Comparison of ENCODE assay signal across 13 cellular contexts in the genomic region with DNA sequence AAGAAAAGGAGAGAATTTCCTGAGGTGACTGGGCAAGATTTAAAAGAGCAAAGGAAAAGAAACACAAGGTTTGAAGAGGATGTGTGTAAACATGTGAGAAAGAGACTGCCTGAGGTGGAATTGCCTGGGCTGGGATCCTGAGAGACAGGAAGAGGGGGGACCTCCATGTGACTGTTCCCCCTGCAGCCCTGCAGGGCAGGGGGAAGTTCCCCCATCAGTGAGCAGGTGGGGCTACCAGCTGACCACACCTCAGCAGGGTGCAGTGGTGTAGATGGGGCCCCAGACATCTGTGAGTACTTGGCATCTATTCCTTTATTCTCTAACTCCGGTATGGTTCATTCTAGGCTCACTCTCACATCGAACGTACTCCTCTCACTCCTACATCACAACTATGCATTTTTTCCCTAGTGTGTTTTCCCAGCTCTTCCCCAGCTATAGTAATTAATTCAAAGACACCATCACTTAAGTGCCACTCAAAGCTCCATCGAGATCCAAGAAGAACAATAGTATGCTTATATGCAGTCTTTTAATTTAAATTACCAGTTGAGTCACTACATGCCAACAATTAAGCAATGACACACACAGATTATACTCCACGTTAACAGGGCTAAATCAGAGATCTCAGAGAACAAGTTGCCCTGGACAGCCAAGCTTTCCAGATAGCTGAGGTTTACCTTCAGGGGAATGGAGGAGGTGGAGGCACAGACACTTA. TPM values are rescaled to one million over a fixed set of nuclear protein-coding genes. Genes with fewer than 3 reads are reported as not detected.
DNase-seq lines count a peak whose midpoint lies in the region; ATAC-seq and TF ChIP-seq lines count a peak whose summit lies in the region.
"Had no signal": no experiment of that assay in that cellular context is flagged by ENCODE, and none has a peak within 500 bp of the region (broad histone marks: within the 10 kb centered on the region; RNA-seq: fewer than 3 reads in every experiment).

No MANE protein-coding gene starts in this region.

- H3K27me3 ChIP-seq in left ventricle myocardium inferior (ENCODE audit: low read depth) (no peaks in the 10 kb centered on the region), PC-3 (ENCODE audit: low read length) (no peaks in the 10 kb centered on the region), esophagus (ENCODE audit: control insufficient read depth in 1 of 2, insufficient read depth in 2 of 2, low read length in 2 of 2) (no peaks in the 10 kb centered on the region), thymus (ENCODE audit: control insufficient read depth, insufficient read depth) (no peaks in the 10 kb centered on the region)
- H3K27me3 ChIP-seq: tibial nerve had no signal

- H2AFZ ChIP-seq in PC-3 (ENCODE audit: low read length): peak overlapping the region; percentile 25; the same call in 1 of the 2 replicates

- H3K4me1 ChIP-seq in left ventricle myocardium inferior: peaks cover 52% of the 10 kb centered on the region
- peaks cover 18% of the 10 kb centered on the region for H3K4me1 ChIP-seq in PC-3 (ENCODE audit: insufficient read depth, low read length)
- peaks cover 5 to 7% of the 10 kb centered on the region in 2 donors for H3K4me1 ChIP-seq in esophagus (ENCODE audit: control insufficient read depth in 2 of 2, insufficient read depth in 2 of 2, low read length in 1 of 2)
- no peaks in the 10 kb centered on the region for H3K4me1 ChIP-seq in thymus (ENCODE audit: control insufficient read depth, insufficient read depth, low read length)

- no peaks in the 10 kb centered on the region for H3K36me3 Mint-ChIP-seq in activated T-helper 1 cell treated with anti-CD3 and anti-CD28 coated beads, Interleukin-12 subunit alpha, Interleukin-12 subunit beta, Interleukin-2, Interleukin-4 antibody, amounts not matched to agents 30 ng/mL and 10 ng/mL and 1 ng/mL, durations not matched to agents 14 hours and 24 hours and 36 hours (ENCODE audit: low read depth)

- H3K79me2 ChIP-seq in PC-3 (ENCODE audit: low read length): peaks cover 10% of the 10 kb centered on the region; the same call in 1 of the 2 replicates

- peak overlapping the region; percentile 52 for H3K4me2 ChIP-seq in PC-3 (ENCODE audit: low read length)

- no peaks in the 10 kb centered on the region for H3K4me1 Mint-ChIP-seq in activated T-helper 1 cell treated with anti-CD3 and anti-CD28 coated beads, Interleukin-12 subunit alpha, Interleukin-12 subunit beta, Interleukin-2, Interleukin-4 antibody, amounts not matched to agents 30 ng/mL and 10 ng/mL and 1 ng/mL, durations not matched to agents 14 hours and 24 hours and 36 hours (ENCODE audit: low read depth)
- H3K4me1 Mint-ChIP-seq: activated naive CD8-positive, alpha-beta T cell treated with anti-CD3 and anti-CD28 coated beads, Interleukin-2, amount 50 U/mL, for 24 hours; T-helper 17 cell had no signal

- H3K27ac Mint-ChIP-seq in activated T-helper 1 cell treated with anti-CD3 and anti-CD28 coated beads, Interleukin-12 subunit alpha, Interleukin-12 subunit beta, Interleukin-2, Interleukin-4 antibody, amounts not matched to agents 30 ng/mL and 10 ng/mL and 1 ng/mL, durations not matched to agents 14 hours and 24 hours and 36 hours: no peak overlapping the region
- H3K27ac Mint-ChIP-seq: activated naive CD8-positive, alpha-beta T cell treated with anti-CD3 and anti-CD28 coated beads, Interleukin-2, amount 50 U/mL, for 24 hours; T-helper 17 cell had no signal

- 0 out of 2 replicates have a peak overlapping the region, but pooled peaks have one; percentile 9 for H3K9ac ChIP-seq in PC-3 (ENCODE audit: low read length)

- H3K9me3 Mint-ChIP-seq in activated T-helper 1 cell treated with anti-CD3 and anti-CD28 coated beads, Interleukin-12 subunit alpha, Interleukin-12 subunit beta, Interleukin-2, Interleukin-4 antibody, amounts not matched to agents 30 ng/mL and 10 ng/mL and 1 ng/mL, durations not matched to agents 14 hours and 24 hours and 36 hours: no peaks in the 10 kb centered on the region
- H3K9me3 Mint-ChIP-seq: activated naive CD8-positive, alpha-beta T cell treated with anti-CD3 and anti-CD28 coated beads, Interleukin-2, amount 50 U/mL, for 24 hours had no signal

- DNase-seq in left ventricle myocardium inferior (no peak), Right ventricle myocardium inferior (ENCODE audit: missing footprints) (no peak), PC-3 (no peak), inferior parietal cortex (ENCODE audit: extremely low spot score) (no peak)
- DNase-seq in activated T-helper 1 cell treated with anti-CD3 and anti-CD28 coated beads, Interleukin-12 subunit alpha, Interleukin-12 subunit beta, Interleukin-2, Interleukin-4 antibody, amounts not matched to agents 30 ng/mL and 10 ng/mL and 1 ng/mL, durations not matched to agents 14 hours and 24 hours and 36 hours (ENCODE audit: low spot score): no peak
- DNase-seq: activated naive CD8-positive, alpha-beta T cell treated with anti-CD3 and anti-CD28 coated beads, Interleukin-2, amount 50 U/mL, for 24 hours; effector CD4-positive, alpha-beta T cell; KG1; T-helper 17 cell had no signal

- H3K9me3 ChIP-seq in left ventricle myocardium inferior (replicated peaks) (no peaks in the 10 kb centered on the region), PC-3 (ENCODE audit: low read length) (no peaks in the 10 kb centered on the region), esophagus (ENCODE audit: control insufficient read depth in 2 of 2, insufficient read depth in 1 of 2, low read depth in 1 of 2, low read length in 1 of 2) (no peaks in the 10 kb centered on the region), thymus (ENCODE audit: control insufficient read depth) (no peaks in the 10 kb centered on the region)
- H3K9me3 ChIP-seq: tibial nerve had no signal

- no peak for TF ChIP-seq CTCF in left ventricle myocardium inferior (IDR thresholded peaks at IDR 0.05; ENCODE audit: borderline replicate concordance)
- no peak for TF ChIP-seq CTCF in PC-3 (conservative IDR thresholded peaks at IDR 0.05; ENCODE audit: low read depth, low read length)

- 34 to 49% methylated on average over 5 of the region's 5 CpGs for WGBS in esophagus, 2 donors
- WGBS in thymus: 81% methylated on average over 5 of the region's 5 CpGs

- TSS peak; percentile 28 for BruUV-seq in PC-3 (replicated peaks; lab: Mats Ljungman, UMichigan)

- no peak for ATAC-seq in Right ventricle myocardium inferior
- peak; percentile 84 for ATAC-seq in PC-3
- no peak for ATAC-seq in HG03039 (IDR thresholded peaks at IDR 0.05; ENCODE audit: unreplicated experiment)
- ATAC-seq: activated naive CD8-positive, alpha-beta T cell treated with anti-CD3 and anti-CD28 coated beads, Interleukin-2, amount 50 U/mL, for 24 hours; T-helper 17 cell had no signal

- intact Hi-C loops in left ventricle myocardium inferior (cut with micrococcal nuclease) (no loop called here), Right ventricle myocardium inferior (cut with DNase I) (no loop called here), PC-3 (cut with micrococcal nuclease) (no loop called here)
- intact Hi-C loops in activated T-helper 1 cell treated with anti-CD3 and anti-CD28 coated beads, Interleukin-12 subunit alpha, Interleukin-12 subunit beta, Interleukin-2, Interleukin-4 antibody, amounts not matched to agents 30 ng/mL and 10 ng/mL and 1 ng/mL, durations not matched to agents 14 hours and 24 hours and 36 hours (cut with micrococcal nuclease): no loop called here

- H3K27ac ChIP-seq in left ventricle myocardium inferior (replicated peaks) (peak overlapping the region; percentile 6), PC-3 (ENCODE audit: low read length) (peak overlapping the region; percentile 61), esophagus (ENCODE audit: low read depth in 2 of 2, low read length in 1 of 2) (peak overlapping the region; percentile 30 to 76), thymus (ENCODE audit: low read depth) (peak overlapping the region; percentile 2)
- H3K27ac ChIP-seq: tibial nerve had no signal

- no peaks in the 10 kb centered on the region for H3K9me2 ChIP-seq in PC-3 (replicated peaks; ENCODE audit: low read length)

- H3K4me3 Mint-ChIP-seq in activated T-helper 1 cell treated with anti-CD3 and anti-CD28 coated beads, Interleukin-12 subunit alpha, Interleukin-12 subunit beta, Interleukin-2, Interleukin-4 antibody, amounts not matched to agents 30 ng/mL and 10 ng/mL and 1 ng/mL, durations not matched to agents 14 hours and 24 hours and 36 hours: no peak overlapping the region
- H3K4me3 Mint-ChIP-seq: activated naive CD8-positive, alpha-beta T cell treated with anti-CD3 and anti-CD28 coated beads, Interleukin-2, amount 50 U/mL, for 24 hours; T-helper 17 cell had no signal

- POLR2A ChIA-PET in PC-3 (lab: Charles Lee; ENCODE audit: unreplicated experiment): interaction anchor here (0.6 kb wide), 1 partner anchor 1669 kb away, joined by 9 read pairs; no protein-coding TSS in a partner anchor

- H3K36me3 ChIP-seq in left ventricle myocardium inferior (no peaks in the 10 kb centered on the region), PC-3 (ENCODE audit: low read depth, low read length) (no peaks in the 10 kb centered on the region), esophagus (ENCODE audit: control insufficient read depth in 2 of 2, insufficient read depth in 2 of 2, low read length in 1 of 2) (no peaks in the 10 kb centered on the region), thymus (ENCODE audit: control insufficient read depth, insufficient read depth) (no peaks in the 10 kb centered on the region)
- H3K36me3 ChIP-seq: tibial nerve had no signal

- no peak overlapping the region for H3K4me3 ChIP-seq in left ventricle myocardium inferior
- no peak overlapping the region for H3K4me3 ChIP-seq in PC-3 (ENCODE audit: low read length)
- no peak overlapping the region for H3K4me3 ChIP-seq in esophagus (ENCODE audit: low read depth in 1 of 2, low read length in 2 of 2)
- no peak overlapping the region for H3K4me3 ChIP-seq in thymus (ENCODE audit: low read length)
- H3K4me3 ChIP-seq: tibial nerve had no signal

- H3K27me3 Mint-ChIP-seq in activated T-helper 1 cell treated with anti-CD3 and anti-CD28 coated beads, Interleukin-12 subunit alpha, Interleukin-12 subunit beta, Interleukin-2, Interleukin-4 antibody, amounts not matched to agents 30 ng/mL and 10 ng/mL and 1 ng/mL, durations not matched to agents 14 hours and 24 hours and 36 hours (ENCODE audit: insufficient read depth): no peaks in the 10 kb centered on the region

- no peaks in the 10 kb centered on the region for H4K20me1 ChIP-seq in PC-3 (ENCODE audit: low read length)

- no peaks in the 10 kb centered on the region for H3F3A ChIP-seq in PC-3 (ENCODE audit: low read length, unreplicated experiment)

- CTCF ChIA-PET in PC-3 (lab: Charles Lee): no interaction called here

RNA-seq across cellular contexts. Expression of a gene that starts 42.7 kb away (rescaled TPM):
- total RNA-seq in left ventricle myocardium inferior (13.0 TPM), Right ventricle myocardium inferior (32.7 TPM), PC-3 (2014; rRNA removed) (13.5 and 14.5 TPM in 2 replicates)
- polyA plus RNA-seq in esophagus (10 to 100 TPM; 10.5 to 11.8 TPM), thymus (6.8 TPM)
- 0.05 TPM in 1 of 2 replicates, not detected in the other for total RNA-seq in activated T-helper 1 cell treated with anti-CD3 and anti-CD28 coated beads, Interleukin-12 subunit alpha, Interleukin-12 subunit beta, Interleukin-2, Interleukin-4 antibody, amounts not matched to agents 30 ng/mL and 10 ng/mL and 1 ng/mL, durations not matched to agents 14 hours and 24 hours and 36 hours

Comparison
In these comparisons a context has a peak if more than half of its experiments do, and no peak if none do; other contexts are left out.
1. H3K27ac ChIP-seq: peak in every context shown above with its lines; median percentile 61 in PC-3; 53 in esophagus; 6 in left ventricle myocardium inferior; 2 in thymus.
2. RNA of a gene that starts 42.7 kb away (total RNA-seq): 32.7 TPM in Right ventricle myocardium inferior (single experiment), 13.5 to 14.5 TPM in PC-3 and 13.0 TPM in left ventricle myocardium inferior (single experiment); 0.05 TPM in activated T-helper 1 cell treated with anti-CD3 and anti-CD28 coated beads, Interleukin-12 subunit alpha, Interleukin-12 subunit beta, Interleukin-2, Interleukin-4 antibody, amounts not matched to agents 30 ng/mL and 10 ng/mL and 1 ng/mL, durations not matched to agents 14 hours and 24 hours and 36 hours; every median in the first group is over 10 times any median in the second.